Comparison of ENCODE assay signal across 8 cellular contexts in the genomic region with DNA sequence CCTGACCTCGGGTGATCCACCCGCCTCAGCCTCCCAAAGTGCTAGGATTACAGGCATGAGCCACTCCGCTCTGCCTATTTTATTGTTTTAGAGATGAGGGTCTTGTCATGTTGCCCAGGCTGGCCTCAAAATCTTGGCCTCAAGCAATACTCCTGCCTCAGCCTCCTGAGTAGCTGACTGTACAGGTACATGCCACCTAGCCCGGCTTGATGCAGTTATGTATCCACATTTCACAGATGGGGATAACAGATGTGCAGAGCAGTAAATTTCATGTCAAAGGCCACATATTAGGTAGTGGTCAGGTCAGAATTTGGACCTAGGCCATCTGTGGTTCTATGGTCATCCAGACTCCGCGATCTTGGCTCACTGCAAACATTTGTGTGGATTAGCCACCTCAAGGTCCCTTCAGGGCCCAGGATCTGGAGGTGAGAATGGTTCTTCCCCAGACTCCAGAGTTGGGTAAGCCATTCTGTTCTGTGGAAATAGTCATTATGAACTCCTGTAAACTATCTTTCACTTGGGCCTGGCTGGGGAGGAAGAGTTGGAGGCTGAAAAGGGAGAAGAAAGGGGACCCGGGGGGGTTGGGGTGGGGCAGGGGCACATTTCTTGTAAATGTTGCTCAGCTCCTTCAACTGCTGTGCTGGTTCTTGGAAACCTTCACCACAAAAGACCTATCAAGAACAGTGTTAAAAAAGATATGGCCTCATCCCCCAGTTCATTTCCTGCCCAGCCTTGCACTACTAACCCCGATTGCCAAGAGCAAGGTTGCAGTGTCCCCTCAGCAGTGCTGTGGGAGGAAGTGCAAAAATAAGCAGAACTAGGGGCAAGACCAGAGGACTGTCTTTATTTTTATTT. TPM values are rescaled to one million over a fixed set of nuclear protein-coding genes. Genes with fewer than 3 reads are reported as not detected.
DNase-seq lines count a peak whose midpoint lies in the region; TF ChIP-seq lines count a peak whose summit lies in the region.

No MANE protein-coding gene starts in this region.

- in situ Hi-C loops in mammary epithelial cell (cut with MboI; ENCODE audit: low sequenced_read_pairs in 2 of 2): no loop called here

- DNase-seq in CD14-positive monocyte (ENCODE audit: low spot score) (peak; percentile 84), OCI-LY7 (ENCODE audit: low spot score) (peak; percentile 37), NCI-H146 (lab: John Stamatoyannopoulos, UW) (no peak), NCI-H526 (lab: John Stamatoyannopoulos, UW) (no peak), mammary epithelial cell (no peak), NCI-H187 (lab: John Stamatoyannopoulos, UW) (no peak)
- peak; percentile 83 for DNase-seq in activated naive CD4-positive, alpha-beta T cell treated with anti-CD3 and anti-CD28 coated beads for 36 hours

- peaks cover 53% of the 10 kb centered on the region for H3K4me1 Mint-ChIP-seq in CD14-positive monocyte
- H3K4me1 Mint-ChIP-seq in activated naive CD4-positive, alpha-beta T cell treated with anti-CD3 and anti-CD28 coated beads for 36 hours (ENCODE audit: low read depth): peaks cover 59% of the 10 kb centered on the region

- H3K79me2 ChIP-seq in OCI-LY7 (ENCODE audit: insufficient read depth, low read depth, low read length) (no peaks in the 10 kb centered on the region), mammary epithelial cell (ENCODE audit: insufficient read depth, low read length) (no peaks in the 10 kb centered on the region)

- no peak overlapping the region for H3K4me2 ChIP-seq in OCI-LY7 (ENCODE audit: low read length)
- H3K4me2 ChIP-seq in mammary epithelial cell (ENCODE audit: insufficient read depth, low read depth, low read length): no peak overlapping the region

- TF ChIP-seq CTCF in CD14-positive monocyte (IDR thresholded peaks at IDR 0.05) (no peak), OCI-LY7 (conservative IDR thresholded peaks at IDR 0.05; ENCODE audit: low read length) (no peak), mammary epithelial cell (conservative IDR thresholded peaks at IDR 0.05 in 1 of 2, IDR thresholded peaks at IDR 0.05 in 1 of 2; ENCODE audit: extremely low read depth in 1 of 2, insufficient read depth in 1 of 2, low read depth in 1 of 2, low read length in 2 of 2) (no peak)

- no peaks in the 10 kb centered on the region for H3K4me1 ChIP-seq in OCI-LY7 (ENCODE audit: insufficient read depth, low read length, poor library complexity, severe bottlenecking)
- H3K4me1 ChIP-seq in muscle layer of colon (ENCODE audit: insufficient read depth, low read length): no peaks in the 10 kb centered on the region
- no peaks in the 10 kb centered on the region for H3K4me1 ChIP-seq in mammary epithelial cell (ENCODE audit: insufficient read depth, low read length)

- peak overlapping the region; percentile 85 to 95 (median 94) for H3K27ac Mint-ChIP-seq in CD14-positive monocyte
- peak overlapping the region; percentile 95 for H3K27ac Mint-ChIP-seq in activated naive CD4-positive, alpha-beta T cell treated with anti-CD3 and anti-CD28 coated beads for 36 hours

- peaks cover 0 to 3% (median 0%) of the 10 kb centered on the region in 3 donors for H3K27me3 Mint-ChIP-seq in CD14-positive monocyte (ENCODE audit: low read depth in 3 of 3)
- H3K27me3 Mint-ChIP-seq in activated naive CD4-positive, alpha-beta T cell treated with anti-CD3 and anti-CD28 coated beads for 36 hours (ENCODE audit: low read depth): no peaks in the 10 kb centered on the region

- no TSS peak for BruUV-seq in OCI-LY7 (replicated peaks; lab: Mats Ljungman, UMichigan)
- no TSS peak for BruUV-seq in mammary epithelial cell (replicated peaks; lab: Mats Ljungman, UMichigan)

- 95% methylated on average over 6 of the region's 8 CpGs for WGBS in mammary epithelial cell (ENCODE audit: low coverage, missing lambda C conversion rate)

- H2AFZ ChIP-seq in OCI-LY7 (ENCODE audit: low read length) (no peak overlapping the region), mammary epithelial cell (ENCODE audit: low read depth, low read length) (no peak overlapping the region)

- H3K27ac ChIP-seq in OCI-LY7 (ENCODE audit: low read depth, low read length, poor library complexity, severe bottlenecking) (no peak overlapping the region), muscle layer of colon (ENCODE audit: low read depth, low read length) (peak overlapping the region; percentile 25), mammary epithelial cell (ENCODE audit: insufficient read depth, low read depth, low read length) (no peak overlapping the region)

- H3K36me3 ChIP-seq in OCI-LY7 (ENCODE audit: insufficient read depth, low read length): no peaks in the 10 kb centered on the region
- H3K36me3 ChIP-seq in muscle layer of colon (ENCODE audit: insufficient read depth, low read length): no peaks in the 10 kb centered on the region
- H3K36me3 ChIP-seq in mammary epithelial cell (ENCODE audit: insufficient read depth, low read length): no peaks in the 10 kb centered on the region

- H3K9ac ChIP-seq in muscle layer of colon (ENCODE audit: low read length) (no peak overlapping the region), mammary epithelial cell (ENCODE audit: insufficient read depth, low read length) (no peak overlapping the region)

- no peaks in the 10 kb centered on the region for H3K9me3 Mint-ChIP-seq in CD14-positive monocyte
- no peaks in the 10 kb centered on the region for H3K9me3 Mint-ChIP-seq in activated naive CD4-positive, alpha-beta T cell treated with anti-CD3 and anti-CD28 coated beads for 36 hours

- POLR2A ChIA-PET in OCI-LY7 (lab: Charles Lee): no interaction called here

- H3K27me3 ChIP-seq in muscle layer of colon (ENCODE audit: control insufficient read depth in 1 of 2, insufficient read depth in 2 of 2, low read length in 2 of 2) (no peaks in the 10 kb centered on the region), mammary epithelial cell (ENCODE audit: insufficient read depth, low read length) (no peaks in the 10 kb centered on the region)

- intact Hi-C loops in CD14-positive monocyte (cut with micrococcal nuclease): no loop called here
- intact Hi-C loops in OCI-LY7 (cut with micrococcal nuclease; ENCODE audit: unreplicated experiment): no loop called here
- intact Hi-C loops in activated naive CD4-positive, alpha-beta T cell treated with anti-CD3 and anti-CD28 coated beads for 36 hours (cut with micrococcal nuclease): loop anchor here (1.0 kb wide), 4 partner anchors 9 to 132 kb away; no protein-coding TSS in a partner anchor
- intact Hi-C loops in mammary epithelial cell (cut with micrococcal nuclease): no loop called here

- H3K36me3 Mint-ChIP-seq in CD14-positive monocyte: peaks cover 0 to 2% of the 10 kb centered on the region in 2 donors
- H3K36me3 Mint-ChIP-seq in activated naive CD4-positive, alpha-beta T cell treated with anti-CD3 and anti-CD28 coated beads for 36 hours (ENCODE audit: low read depth): peaks cover 4% of the 10 kb centered on the region

- H3K9me3 ChIP-seq in OCI-LY7 (ENCODE audit: low read length): no peaks in the 10 kb centered on the region
- no peaks in the 10 kb centered on the region for H3K9me3 ChIP-seq in muscle layer of colon (ENCODE audit: low read length)
- H3K9me3 ChIP-seq in mammary epithelial cell (replicated peaks; ENCODE audit: insufficient read depth, low read length): no peaks in the 10 kb centered on the region

- CTCF ChIA-PET in OCI-LY7 (lab: Charles Lee; ENCODE audit: unreplicated experiment): no interaction called here
- CTCF ChIA-PET in activated naive CD4-positive, alpha-beta T cell treated with anti-CD3 and anti-CD28 coated beads for 36 hours (lab: Charles Lee): interaction anchor here (0.9 to 2.4 kb wide), 12 partner anchors 9 to 585 kb away, joined by 3 to 7 read pairs (median 4); no protein-coding TSS in a partner anchor
- CTCF ChIA-PET in mammary epithelial cell (lab: Charles Lee; ENCODE audit: low non-redundant PET): no interaction called here

- H4K20me1 ChIP-seq in OCI-LY7 (ENCODE audit: insufficient read depth, low read length): no peaks in the 10 kb centered on the region
- no peaks in the 10 kb centered on the region for H4K20me1 ChIP-seq in mammary epithelial cell (ENCODE audit: insufficient read depth, low read length)

- H3K9me2 ChIP-seq in OCI-LY7 (ENCODE audit: insufficient read depth, low read length): no peaks in the 10 kb centered on the region

- dilution Hi-C loops in mammary epithelial cell (cut with HindIII; ENCODE audit: low sequenced_read_pairs): no loop called here

- H3K4me3 ChIP-seq in OCI-LY7 (ENCODE audit: low read depth, low read length, poor library complexity, severe bottlenecking): no peak overlapping the region
- no peak overlapping the region for H3K4me3 ChIP-seq in muscle layer of colon (ENCODE audit: low read depth in 1 of 2, low read length in 2 of 2)
- H3K4me3 ChIP-seq in mammary epithelial cell (replicated peaks in 1 of 3; ENCODE audit: insufficient read depth in 1 of 3, low read depth in 2 of 3, low read length in 3 of 3): no peak overlapping the region

- H3K4me3 Mint-ChIP-seq in CD14-positive monocyte: peak overlapping the region in 1 of 2 donors; percentile 54
- H3K4me3 Mint-ChIP-seq in activated naive CD4-positive, alpha-beta T cell treated with anti-CD3 and anti-CD28 coated beads for 36 hours: peak overlapping the region; percentile 34

RNA-seq across cellular contexts. Expression of a gene that starts 13.0 kb away (rescaled TPM):
- 10 to 100 TPM; 20.5 to 24.4 TPM for polyA plus RNA-seq in CD14-positive monocyte
- 27.4 and 31.4 TPM in 2 replicates for total RNA-seq in OCI-LY7 (2014; rRNA removed; shearing (Covaris generic))
- 24.7 and 35.8 TPM in 2 replicates for total RNA-seq in OCI-LY7 (2022)
- total RNA-seq in activated naive CD4-positive, alpha-beta T cell treated with anti-CD3 and anti-CD28 coated beads for 36 hours: 100 to 1,000 TPM; 226 to 227 TPM
- total RNA-seq in mammary epithelial cell: 10 to 100 TPM in 1 of 2 donors, 1 to 10 TPM in 1; 4.7 to 29.6 TPM
- polyA plus RNA-seq in mammary epithelial cell: 6.3 TPM
- 11.7 TPM for polyA minus RNA-seq in mammary epithelial cell

Comparison
In these comparisons a context has a peak if more than half of its experiments do, and no peak if none do; other contexts are left out.
1. DNase-seq: peak in CD14-positive monocyte (single experiment), OCI-LY7 (single experiment) and activated naive CD4-positive, alpha-beta T cell treated with anti-CD3 and anti-CD28 coated beads for 36 hours (single experiment); none in NCI-H146 (single experiment), NCI-H526 (0 of 2), mammary epithelial cell (single experiment) and NCI-H187 (0 of 2).
2. RNA of a gene that starts 13.0 kb away (total RNA-seq): 226 to 227 TPM in activated naive CD4-positive, alpha-beta T cell treated with anti-CD3 and anti-CD28 coated beads for 36 hours; 24.7 to 35.8 TPM in OCI-LY7 and 4.7 to 29.6 TPM in mammary epithelial cell; every median in the first group is over 4 times any median in the second.